In the genomic region with DNA sequence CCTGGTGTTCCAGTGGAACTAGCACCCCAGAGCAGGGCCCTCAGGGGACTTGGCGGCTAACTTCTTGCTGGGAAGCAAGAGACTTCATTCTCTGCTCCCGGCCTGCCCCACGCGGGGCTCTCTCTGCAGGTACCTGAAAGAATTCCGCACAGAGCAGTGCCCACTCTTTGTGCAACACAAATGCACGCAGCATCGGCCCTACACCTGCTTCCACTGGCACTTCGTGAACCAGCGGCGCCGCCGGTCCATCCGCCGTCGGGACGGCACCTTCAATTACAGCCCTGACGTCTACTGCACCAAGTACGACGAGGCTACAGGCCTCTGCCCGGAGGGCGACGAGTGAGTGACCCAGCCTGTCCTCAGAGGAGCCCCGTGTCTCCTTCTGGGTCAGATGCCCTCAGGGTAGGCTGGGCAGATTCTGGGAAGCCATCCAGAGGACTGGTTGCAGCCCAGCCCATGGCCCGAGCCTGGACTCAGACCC, we compare ENCODE assay signal across 16 cellular contexts. TPM values are rescaled to one million over a fixed set of nuclear protein-coding genes. Genes with fewer than 3 reads are reported as not detected.
DNase-seq lines count a peak whose midpoint lies in the region; ATAC-seq and TF ChIP-seq lines count a peak whose summit lies in the region.
"Had no signal": no experiment of that assay in that cellular context is flagged by ENCODE, and none has a peak within 500 bp of the region (broad histone marks: within the 10 kb centered on the region; RNA-seq: fewer than 3 reads in every experiment).

No MANE protein-coding gene starts in this region.

- intact Hi-C loops in esophagus squamous epithelium (cut with DNase I) (no loop called here), lower lobe of right lung (cut with DNase I) (no loop called here), testis (cut with DNase I; ENCODE audit: low total_unique reads) (no loop called here)

- no peaks in the 10 kb centered on the region for H3K4me1 Mint-ChIP-seq in activated naive CD8-positive, alpha-beta T cell treated with anti-CD3 and anti-CD28 coated beads, Interleukin-2, amount 50 U/mL, for 24 hours

- TF ChIP-seq CTCF in esophagus squamous epithelium (IDR thresholded peaks at IDR 0.05) (no peak), lower lobe of right lung (IDR thresholded peaks at IDR 0.05) (no peak), suprapubic skin (IDR thresholded peaks at IDR 0.05) (no peak), testis (IDR thresholded peaks at IDR 0.05) (no peak)

- TF ChIP-seq POLR2A in esophagus squamous epithelium (IDR thresholded peaks at IDR 0.05) (no peak), suprapubic skin (IDR thresholded peaks at IDR 0.05) (no peak), testis (IDR thresholded peaks at IDR 0.05) (no peak)

- DNase-seq in RPMI7951 (ENCODE audit: low read depth) (peak; percentile 51), esophagus squamous epithelium (lab: John Stamatoyannopoulos, UW) (no peak), lower lobe of right lung (peak; percentile 37), suprapubic skin (ENCODE audit: low spot score in 2 of 2) (peak in 1 of 2 donors; percentile 62), EL (no peak), testis (no peak)
- DNase-seq in activated naive CD8-positive, alpha-beta T cell treated with anti-CD3 and anti-CD28 coated beads, Interleukin-2, amount 50 U/mL, for 24 hours, result no peak
- DNase-seq: activated naive CD4-positive, alpha-beta T cell treated with anti-CD3 and anti-CD28 coated beads for 36 hours; central memory CD4-positive, alpha-beta T cell; effector memory CD8-positive, alpha-beta T cell; KBM-7; NCI-H345; stimulated activated naive CD4-positive, alpha-beta T cell had no signal

- ATAC-seq in lower lobe of right lung (no peak), HG02885 (IDR thresholded peaks at IDR 0.05; ENCODE audit: poor library complexity, unreplicated experiment) (no peak)
- no peak for ATAC-seq in activated naive CD8-positive, alpha-beta T cell treated with anti-CD3 and anti-CD28 coated beads, Interleukin-2, amount 50 U/mL, for 24 hours
- ATAC-seq: effector memory CD8-positive, alpha-beta T cell had no signal

- WGBS in esophagus squamous epithelium, 2 donors, result 86% methylated on average over 10 of the region's 24 CpGs; no CpG with 5 or more reads in 1 of the 2 donors
- 87% methylated on average over 6 of the region's 24 CpGs for WGBS in suprapubic skin
- 88 to 96% methylated on average over 10 to 24 of the region's 24 CpGs for WGBS in testis, 2 donors

- H3K4me1 ChIP-seq in esophagus squamous epithelium (peaks cover 34 to 84% (median 52%) of the 10 kb centered on the region in 3 donors), lower lobe of right lung (peaks cover 4% of the 10 kb centered on the region), suprapubic skin (peaks cover 62% of the 10 kb centered on the region), testis (peaks cover 11% of the 10 kb centered on the region)

- no peak overlapping the region for H3K4me3 Mint-ChIP-seq in activated naive CD8-positive, alpha-beta T cell treated with anti-CD3 and anti-CD28 coated beads, Interleukin-2, amount 50 U/mL, for 24 hours
- H3K4me3 Mint-ChIP-seq: activated naive CD4-positive, alpha-beta T cell treated with anti-CD3 and anti-CD28 coated beads for 36 hours; effector memory CD8-positive, alpha-beta T cell; mesothelial cell of epicardium had no signal

- H3K36me3 ChIP-seq in esophagus squamous epithelium (peaks cover 0 to 52% (median 16%) of the 10 kb centered on the region in 3 donors), lower lobe of right lung (peaks cover 52% of the 10 kb centered on the region), suprapubic skin (peaks cover 29% of the 10 kb centered on the region), testis (ENCODE audit: low read depth, missing control alignments) (no peaks in the 10 kb centered on the region)

- H3K4me3 ChIP-seq in esophagus squamous epithelium (peak overlapping the region in 1 of 4 donors; percentile 12), lower lobe of right lung (no peak overlapping the region), suprapubic skin (no peak overlapping the region), testis (no peak overlapping the region)

- TF ChIP-seq EP300 in suprapubic skin (IDR thresholded peaks at IDR 0.05), result no peak

- no peak overlapping the region for H3K27ac Mint-ChIP-seq in activated naive CD8-positive, alpha-beta T cell treated with anti-CD3 and anti-CD28 coated beads, Interleukin-2, amount 50 U/mL, for 24 hours
- H3K27ac Mint-ChIP-seq: activated naive CD4-positive, alpha-beta T cell treated with anti-CD3 and anti-CD28 coated beads for 36 hours; mesothelial cell of epicardium had no signal

- H3K9me3 ChIP-seq in esophagus squamous epithelium (no peaks in the 10 kb centered on the region), lower lobe of right lung (no peaks in the 10 kb centered on the region), suprapubic skin (no peaks in the 10 kb centered on the region), testis (no peaks in the 10 kb centered on the region)
- H3K9me3 ChIP-seq: neutrophil had no signal

- H3K9me3 Mint-ChIP-seq in activated naive CD8-positive, alpha-beta T cell treated with anti-CD3 and anti-CD28 coated beads, Interleukin-2, amount 50 U/mL, for 24 hours, result no peaks in the 10 kb centered on the region
- H3K9me3 Mint-ChIP-seq: activated naive CD4-positive, alpha-beta T cell treated with anti-CD3 and anti-CD28 coated beads for 36 hours; effector memory CD8-positive, alpha-beta T cell; mesothelial cell of epicardium had no signal

- H3K36me3 Mint-ChIP-seq in activated naive CD8-positive, alpha-beta T cell treated with anti-CD3 and anti-CD28 coated beads, Interleukin-2, amount 50 U/mL, for 24 hours (ENCODE audit: low read depth), result no peaks in the 10 kb centered on the region

- H3K27ac ChIP-seq in esophagus squamous epithelium, result peak overlapping the region; percentile 81 to 91 (median 86)
- H3K27ac ChIP-seq in lower lobe of right lung, result no peak overlapping the region
- peak overlapping the region; percentile 91 for H3K27ac ChIP-seq in suprapubic skin
- peak overlapping the region in 1 of 2 donors; percentile 67 for H3K27ac ChIP-seq in testis
- H3K27ac ChIP-seq: neutrophil had no signal

- H3K27me3 ChIP-seq in esophagus squamous epithelium (no peaks in the 10 kb centered on the region), lower lobe of right lung (ENCODE audit: low read depth) (no peaks in the 10 kb centered on the region), suprapubic skin (no peaks in the 10 kb centered on the region), testis (no peaks in the 10 kb centered on the region)
- H3K27me3 ChIP-seq: neutrophil had no signal

- H3K27me3 Mint-ChIP-seq in activated naive CD8-positive, alpha-beta T cell treated with anti-CD3 and anti-CD28 coated beads, Interleukin-2, amount 50 U/mL, for 24 hours, result no peaks in the 10 kb centered on the region
- H3K27me3 Mint-ChIP-seq: effector memory CD8-positive, alpha-beta T cell had no signal

RNA-seq across cellular contexts. Expression of a gene that starts 25.1 kb away (rescaled TPM):
- 15.6 and 16.0 TPM in 2 replicates for total RNA-seq in RPMI7951 (2014; rRNA removed; shearing (Covaris generic))
- total RNA-seq in esophagus squamous epithelium (10 to 100 TPM; 14.8 to 27.3 (median 20.4) TPM), lower lobe of right lung (31.1 TPM), suprapubic skin (10 to 100 TPM; 27.8 to 68.2 (median 31.9) TPM), testis (10 to 100 TPM; 57.2 to 76.0 TPM)
- 66.7 TPM for polyA plus RNA-seq in testis (ENCODE audit: insufficient read depth, low read depth, low replicate concordance)

RNA-seq across cellular contexts. Expression of a gene that starts 34.5 kb away (rescaled TPM):
- total RNA-seq in RPMI7951 (2014; rRNA removed; shearing (Covaris generic)), result 0.78 TPM in 1 of 2 replicates, not detected in the other
- total RNA-seq in esophagus squamous epithelium, result 10 to 100 TPM; 16.5 to 21.5 (median 16.9) TPM
- 118 TPM for total RNA-seq in lower lobe of right lung
- total RNA-seq in suprapubic skin, result 10 to 100 TPM in 1 of 4 donors, 1 to 10 TPM in 3; 5.2 to 21.0 (median 7.2) TPM
- total RNA-seq in testis, result 10 to 100 TPM; 15.0 to 20.4 TPM
- 10.2 TPM for polyA plus RNA-seq in testis (ENCODE audit: insufficient read depth, low read depth, low replicate concordance)

RNA-seq across cellular contexts. Expression of a gene that starts 44.7 kb away (rescaled TPM):
- total RNA-seq in RPMI7951 (2014; rRNA removed; shearing (Covaris generic)), result 37.0 and 44.2 TPM in 2 replicates
- total RNA-seq in esophagus squamous epithelium (10 to 100 TPM; 16.4 to 30.9 (median 20.2) TPM), lower lobe of right lung (34.0 TPM), suprapubic skin (10 to 100 TPM; 15.2 to 34.9 (median 22.9) TPM), testis (10 to 100 TPM; 31.9 to 50.7 TPM)
- polyA plus RNA-seq in testis (ENCODE audit: insufficient read depth, low read depth, low replicate concordance), result 32.1 TPM

RNA-seq across cellular contexts. Expression of a gene that starts 45.5 kb away (rescaled TPM):
- 21.9 and 24.9 TPM in 2 replicates for total RNA-seq in RPMI7951 (2014; rRNA removed; shearing (Covaris generic))
- total RNA-seq in esophagus squamous epithelium (10 to 100 TPM; 24.9 to 44.2 (median 36.9) TPM), lower lobe of right lung (145 TPM), suprapubic skin (10 to 100 TPM; 64.9 to 99.4 (median 76.9) TPM), testis (100 to 1,000 TPM in 1 of 2 donors, 10 to 100 TPM in 1; 96.1 to 127 TPM)
- 217 TPM for polyA plus RNA-seq in testis (ENCODE audit: insufficient read depth, low read depth, low replicate concordance)

Comparison
In these comparisons a context has a peak if more than half of its experiments do, and no peak if none do; other contexts are left out.
1. DNase-seq: peak in RPMI7951 (single experiment) and lower lobe of right lung (single experiment); none in esophagus squamous epithelium (single experiment), EL (single experiment), activated naive CD8-positive, alpha-beta T cell treated with anti-CD3 and anti-CD28 coated beads, Interleukin-2, amount 50 U/mL, for 24 hours (single experiment) and testis (single experiment).